Comparison of ENCODE assay signal across 1 cellular context in the genomic region with DNA sequence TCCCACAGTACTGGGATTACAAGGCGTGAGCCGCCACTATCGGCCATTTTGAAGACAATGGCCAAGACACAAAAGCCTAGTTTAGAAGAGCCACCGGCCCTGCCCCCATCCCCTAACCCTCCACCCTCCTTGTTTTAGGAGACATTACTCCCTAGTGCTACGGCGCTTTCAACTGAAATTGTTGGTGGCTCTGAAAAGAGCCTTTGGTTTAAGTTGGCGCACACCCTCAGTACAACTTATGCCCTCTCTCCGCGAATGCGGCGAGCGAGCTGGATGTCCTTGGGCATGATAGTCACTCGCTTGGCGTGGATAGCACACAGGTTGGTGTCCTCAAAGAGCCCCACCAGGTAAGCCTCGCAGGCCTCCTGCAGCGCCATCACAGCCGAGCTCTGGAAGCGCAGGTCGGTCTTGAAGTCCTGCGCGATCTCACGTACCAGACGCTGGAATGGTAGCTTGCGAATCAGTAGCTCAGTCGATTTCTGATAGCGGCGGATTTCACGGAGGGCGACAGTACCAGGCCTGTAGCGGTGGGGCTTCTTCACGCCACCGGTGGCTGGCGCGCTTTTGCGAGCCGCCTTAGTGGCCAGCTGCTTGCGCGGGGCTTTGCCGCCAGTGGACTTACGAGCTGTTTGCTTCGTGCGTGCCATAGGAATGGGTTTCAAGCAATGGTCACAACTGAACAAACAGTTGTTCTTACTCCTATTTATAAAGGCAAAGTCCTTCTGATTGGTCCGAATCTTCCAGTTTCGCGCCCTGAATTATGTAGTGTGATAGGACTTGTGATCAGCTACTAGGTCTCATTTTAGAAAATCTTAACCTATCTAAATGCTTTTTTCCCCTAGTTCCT.
TF ChIP-seq lines count a peak whose summit lies in the region.

No MANE protein-coding gene starts in this region.

TF ChIP-seq in H1, 55 proteins besides CTCF, POLR2A, EP300 and RAD21:
- TF ChIP-seq TAF7 (optimal IDR thresholded peaks at IDR 0.05; ENCODE audit: borderline replicate concordance, low read depth, low read length), result peak; percentile 95
- TF ChIP-seq POLR2AphosphoS5 (IDR thresholded peaks at IDR 0.05; ENCODE audit: low read depth, low read length), result peak; percentile 98
- TF ChIP-seq RXRA (IDR thresholded peaks at IDR 0.05; ENCODE audit: insufficient read depth, low read depth, low read length), result no peak
- TF ChIP-seq NRF1 (IDR thresholded peaks at IDR 0.05; ENCODE audit: low read depth, low read length), result no peak; the same call in 1 of the 2 replicates
- peak; percentile 93 for TF ChIP-seq YY1 (IDR thresholded peaks at IDR 0.05; ENCODE audit: low read depth, low read length)
- peak; percentile 78 for TF ChIP-seq ASH2L (IDR thresholded peaks at IDR 0.05; ENCODE audit: low read length)
- TF ChIP-seq CEBPB (IDR thresholded peaks at IDR 0.05; ENCODE audit: low read depth, low read length), result no peak
- peak in 1 of 2 experiments; percentile 32; a peak in 1 of 4 replicates for TF ChIP-seq SIN3A (conservative IDR thresholded peaks at IDR 0.05 in 1 of 2, IDR thresholded peaks at IDR 0.05 in 1 of 2; ENCODE audit: low read depth in 1 of 2, low read length in 2 of 2)
- no peak for TF ChIP-seq RFX5 (IDR thresholded peaks at IDR 0.05; ENCODE audit: borderline replicate concordance, low read depth, low read length)
- TF ChIP-seq TEAD4 (IDR thresholded peaks at IDR 0.05; ENCODE audit: low read depth, low read length), result no peak
- TF ChIP-seq SP1 (IDR thresholded peaks at IDR 0.05; ENCODE audit: low read depth, low read length), result peak; percentile 82
- peak; percentile 10; the same call in 1 of the 2 replicates for TF ChIP-seq JUND (IDR thresholded peaks at IDR 0.05; ENCODE audit: low read length)
- TF ChIP-seq EZH2 (IDR thresholded peaks at IDR 0.05; ENCODE audit: low read depth, low read length, severe bottlenecking), result no peak
- TF ChIP-seq TAF1 (IDR thresholded peaks at IDR 0.05; ENCODE audit: low read depth, low read length), result peak; percentile 89
- no peak for TF ChIP-seq CTBP2 (IDR thresholded peaks at IDR 0.05; ENCODE audit: borderline replicate concordance, insufficient read depth, insufficient read length, low read length)
- TF ChIP-seq CHD1 (IDR thresholded peaks at IDR 0.05; ENCODE audit: low read depth, low read length), result peak; percentile 57; the same call in 1 of the 2 replicates
- TF ChIP-seq, protein P1, sequence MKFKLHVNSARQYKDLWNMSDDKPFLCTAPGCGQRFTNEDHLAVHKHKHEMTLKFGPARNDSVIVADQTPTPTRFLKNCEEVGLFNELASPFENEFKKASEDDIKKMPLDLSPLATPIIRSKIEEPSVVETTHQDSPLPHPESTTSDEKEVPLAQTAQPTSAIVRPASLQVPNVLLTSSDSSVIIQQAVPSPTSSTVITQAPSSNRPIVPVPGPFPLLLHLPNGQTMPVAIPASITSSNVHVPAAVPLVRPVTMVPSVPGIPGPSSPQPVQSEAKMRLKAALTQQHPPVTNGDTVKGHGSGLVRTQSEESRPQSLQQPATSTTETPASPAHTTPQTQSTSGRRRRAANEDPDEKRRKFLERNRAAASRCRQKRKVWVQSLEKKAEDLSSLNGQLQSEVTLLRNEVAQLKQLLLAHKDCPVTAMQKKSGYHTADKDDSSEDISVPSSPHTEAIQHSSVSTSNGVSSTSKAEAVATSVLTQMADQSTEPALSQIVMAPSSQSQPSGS (IDR thresholded peaks at IDR 0.05; ENCODE audit: low read length), result peak; percentile 73; the same call in 1 of the 2 replicates
- TF ChIP-seq PHF8 (conservative IDR thresholded peaks at IDR 0.05; ENCODE audit: low read depth, low read length), result peak; percentile 59
- peak; percentile 98 for TF ChIP-seq GTF2F1 (IDR thresholded peaks at IDR 0.05; ENCODE audit: borderline replicate concordance, low read depth, low read length)
- peak; percentile 97 for TF ChIP-seq TBP (IDR thresholded peaks at IDR 0.05; ENCODE audit: low read depth, low read length)
- no peak; the same call in 1 of the 2 replicates for TF ChIP-seq RBBP5 (IDR thresholded peaks at IDR 0.05; ENCODE audit: borderline replicate concordance, low read depth, low read length)
